ENCODE assay signal across 15 cellular contexts in genomic region chr5:138064526-138064925, GRCh38. TPM values are rescaled to one million over a fixed set of nuclear protein-coding genes. Genes with fewer than 3 reads are reported as not detected.
A peak's percentile ranks its signal among the peaks of the same experiment; 100 is the strongest.
DNase-seq lines count a peak whose midpoint lies in the region; ATAC-seq and TF ChIP-seq lines count a peak whose summit lies in the region.
"Had no signal": no experiment of that assay in that cellular context is flagged by ENCODE, and none has a peak within 500 bp of the region (broad histone marks: within the 10 kb centered on the region; RNA-seq: fewer than 3 reads in every experiment).

No MANE protein-coding gene starts in this region.

- H3K4me1 ChIP-seq in neuronal stem cell (ENCODE audit: control insufficient read depth in 2 of 2, insufficient read depth in 1 of 2, low read depth in 1 of 2, low read length in 2 of 2) (no peaks in the 10 kb centered on the region), gastroesophageal sphincter (no peaks in the 10 kb centered on the region)

- no peak overlapping the region for H3K9ac ChIP-seq in neuronal stem cell (ENCODE audit: low read depth, low read length, poor library complexity)

- H3K14ac ChIP-seq in neuronal stem cell (ENCODE audit: low read length): no peak overlapping the region

- no peak overlapping the region for H2AK5ac ChIP-seq in neuronal stem cell (ENCODE audit: low read depth, low read length)

- no peaks in the 10 kb centered on the region for H3K79me1 ChIP-seq in neuronal stem cell (ENCODE audit: low read depth, low read length)

- H3K36me3 Mint-ChIP-seq in T-helper 17 cell (ENCODE audit: low read depth): no peaks in the 10 kb centered on the region

- no peak overlapping the region for H2BK12ac ChIP-seq in neuronal stem cell (ENCODE audit: low read length)

- no peak overlapping the region for H3K4me3 Mint-ChIP-seq in T-helper 17 cell

- H3K27me3 ChIP-seq in neuronal stem cell (ENCODE audit: control insufficient read depth in 3 of 3, insufficient read depth in 3 of 3, low read depth in 1 of 3, low read length in 3 of 3) (no peaks in the 10 kb centered on the region), gastroesophageal sphincter (no peaks in the 10 kb centered on the region)

- DNase-seq in GM03348 (ENCODE audit: low spot score) (peak; percentile 18), T-helper 17 cell (no peak), fibroblast of gingiva (ENCODE audit: low read depth) (peak; percentile 28), neuronal stem cell (ENCODE audit: low spot score) (no peak), dedifferentiated amniotic fluid mesenchymal stem cell (ENCODE audit: extremely low spot score) (no peak), cardiac septum (ENCODE audit: low spot score) (no peak)
- no peak for DNase-seq in activated naive CD4-positive, alpha-beta T cell treated with Interleukin-2 at 50 U/mL for 16 hours
- DNase-seq: C1 segment of cervical spinal cord, NCI-H1048, NCI-H146, NCI-H2081, NCI-H774 had no signal

- no peak overlapping the region for H2AFZ ChIP-seq in neuronal stem cell (ENCODE audit: low read length)

- no peak overlapping the region for H3K4ac ChIP-seq in neuronal stem cell (ENCODE audit: low read length)

- H3K36me3 ChIP-seq in neuronal stem cell (replicated peaks in 1 of 2; ENCODE audit: control insufficient read depth in 2 of 2, insufficient read depth in 2 of 2, low read length in 2 of 2) (no peaks in the 10 kb centered on the region), gastroesophageal sphincter (no peaks in the 10 kb centered on the region)

- no peak overlapping the region for H4K91ac ChIP-seq in neuronal stem cell (ENCODE audit: low read depth, low read length, poor library complexity)

- H3K4me3 ChIP-seq in neuronal stem cell (ENCODE audit: low read length in 2 of 2) (no peak overlapping the region), gastroesophageal sphincter (no peak overlapping the region)
- H3K4me3 ChIP-seq: K562 had no signal

- H2BK15ac ChIP-seq in neuronal stem cell (ENCODE audit: low read length): no peak overlapping the region

- H3K27me3 Mint-ChIP-seq in T-helper 17 cell: peaks cover 6% of the 10 kb centered on the region

- intact Hi-C loops in cardiac septum (cut with DNase I): no loop called here

- H3K4me2 ChIP-seq in neuronal stem cell (ENCODE audit: insufficient read depth, low read length, poor library complexity, severe bottlenecking): no peak overlapping the region

- no peak for TF ChIP-seq EP300 in gastroesophageal sphincter (IDR thresholded peaks at IDR 0.05)

- H2BK5ac ChIP-seq in neuronal stem cell (ENCODE audit: low read length): no peak overlapping the region

- H3K27ac ChIP-seq in neuronal stem cell (replicated peaks; ENCODE audit: low read length) (no peak overlapping the region), gastroesophageal sphincter (no peak overlapping the region)

- TF ChIP-seq POLR2A in gastroesophageal sphincter (IDR thresholded peaks at IDR 0.05): no peak

- no peak overlapping the region for H4K8ac ChIP-seq in neuronal stem cell (ENCODE audit: low read depth, low read length)

- peak overlapping the region; percentile 37 for H3K27ac Mint-ChIP-seq in T-helper 17 cell

- no peak overlapping the region for H3K23ac ChIP-seq in neuronal stem cell (ENCODE audit: low read depth, low read length, poor library complexity)

- ATAC-seq in T-helper 17 cell: no peak
- ATAC-seq in gastroesophageal sphincter: no peak

- no peak overlapping the region for H2BK120ac ChIP-seq in neuronal stem cell (ENCODE audit: low read depth, low read length)

- H3K18ac ChIP-seq in neuronal stem cell (ENCODE audit: low read length): peak overlapping the region; percentile 63

- TF ChIP-seq CTCF in gastroesophageal sphincter (IDR thresholded peaks at IDR 0.05): no peak

- peaks cover 14% of the 10 kb centered on the region for H3K4me1 Mint-ChIP-seq in T-helper 17 cell

- H3K9me3 ChIP-seq in T-helper 17 cell (ENCODE audit: control insufficient read depth, low read length, poor library complexity, severe bottlenecking) (no peaks in the 10 kb centered on the region), neuronal stem cell (replicated peaks in 1 of 2; ENCODE audit: control insufficient read depth in 2 of 2, insufficient read depth in 1 of 2, low read depth in 1 of 2, low read length in 2 of 2) (no peaks in the 10 kb centered on the region), gastroesophageal sphincter (no peaks in the 10 kb centered on the region)

RNA-seq across cellular contexts. Expression of gene WNT8A, which starts 19.3 kb away (rescaled TPM):
- total RNA-seq in T-helper 17 cell: not detected
- 0.20 TPM for polyA plus RNA-seq in neuronal stem cell (2013, experiment 1 of 2)
- 0.22 TPM for polyA plus RNA-seq in neuronal stem cell (2013, experiment 2 of 2)
- not detected for total RNA-seq in gastroesophageal sphincter
- total RNA-seq in cardiac septum: not detected
- total RNA-seq: K562, NCI-H460 had no signal
- polyA plus RNA-seq: K562 had no signal

RNA-seq across cellular contexts. Expression of gene FAM13B, which starts 31.6 kb away (rescaled TPM):
- total RNA-seq in T-helper 17 cell: 10 to 100 TPM; 46.8 to 54.1 TPM
- 9.4 TPM for polyA plus RNA-seq in neuronal stem cell (2013, experiment 1 of 2)
- 9.3 TPM for polyA plus RNA-seq in neuronal stem cell (2013, experiment 2 of 2)
- 100 to 1,000 TPM in 1 of 4 donors, 10 to 100 TPM in 3; 44.1 to 102 (median 76.6) TPM for total RNA-seq in gastroesophageal sphincter
- total RNA-seq in cardiac septum: 26.5 TPM

Comparison
In these comparisons a context has a peak if more than half of its experiments do, and no peak if none do; other contexts are left out.
1. DNase-seq: peak in GM03348 (single experiment) and fibroblast of gingiva (single experiment); none in T-helper 17 cell (0 of 3), neuronal stem cell (single experiment), dedifferentiated amniotic fluid mesenchymal stem cell (single experiment), activated naive CD4-positive, alpha-beta T cell treated with Interleukin-2 at 50 U/mL for 16 hours (single experiment) and cardiac septum (single experiment).